ENCODE assay signal across 10 cellular contexts in genomic region chr2:36539631-36540030, GRCh38. TPM values are rescaled to one million over a fixed set of nuclear protein-coding genes. Genes with fewer than 3 reads are reported as not detected.
DNase-seq lines count a peak whose midpoint lies in the region; ATAC-seq and TF ChIP-seq lines count a peak whose summit lies in the region.
"Had no signal": no experiment of that assay in that cellular context is flagged by ENCODE, and none has a peak within 500 bp of the region (broad histone marks: within the 10 kb centered on the region; RNA-seq: fewer than 3 reads in every experiment).

No MANE protein-coding gene starts in this region.

- no peaks in the 10 kb centered on the region for H3K9me2 ChIP-seq in MM.1S (replicated peaks; ENCODE audit: insufficient read depth, low read length)

- H3K4me1 Mint-ChIP-seq in mesothelial cell of epicardium, result no peaks in the 10 kb centered on the region

- TF ChIP-seq POLR2A in transverse colon (IDR thresholded peaks at IDR 0.05), result no peak

- no peaks in the 10 kb centered on the region for H3K27me3 Mint-ChIP-seq in mesothelial cell of epicardium (ENCODE audit: low read depth)

- H3K4me1 ChIP-seq in ACC112 (ENCODE audit: control insufficient read depth, insufficient read depth, low read length, unreplicated experiment) (peaks cover 23% of the 10 kb centered on the region), MM.1S (ENCODE audit: low read length) (peaks cover 16% of the 10 kb centered on the region), transverse colon (no peaks in the 10 kb centered on the region)

- H3K9me3 ChIP-seq in MM.1S (replicated peaks; ENCODE audit: insufficient read depth, low read length), result no peaks in the 10 kb centered on the region
- no peaks in the 10 kb centered on the region for H3K9me3 ChIP-seq in transverse colon
- H3K9me3 ChIP-seq: mucosa of descending colon had no signal

- WGBS in transverse colon (ENCODE audit: low coverage in 1 of 2), 2 donors, result 81 to 89% methylated on average over 3 to 7 of the region's 7 CpGs

- TF ChIP-seq CTCF in MM.1S (IDR thresholded peaks at IDR 0.05; ENCODE audit: low read length), result no peak
- no peak for TF ChIP-seq CTCF in transverse colon (IDR thresholded peaks at IDR 0.05)
- TF ChIP-seq CTCF in mesothelial cell of epicardium (IDR thresholded peaks at IDR 0.05; ENCODE audit: unreplicated experiment), result no peak

- intact Hi-C loops in transverse colon (cut with DNase I; ENCODE audit: low total_unique reads), result no loop called here

- H3K9ac ChIP-seq in MM.1S (ENCODE audit: low read length), result no peak overlapping the region

- no peak overlapping the region for H3K27ac Mint-ChIP-seq in mesothelial cell of epicardium

- no peaks in the 10 kb centered on the region for H4K20me1 ChIP-seq in MM.1S (ENCODE audit: insufficient read depth, low read length)

- ATAC-seq in GM19324 (IDR thresholded peaks at IDR 0.05; ENCODE audit: low FRiP score, unreplicated experiment) (peak; percentile 63), HG02884 (IDR thresholded peaks at IDR 0.05; ENCODE audit: unreplicated experiment) (peak; percentile 64)
- ATAC-seq: mucosa of descending colon had no signal

- peak; percentile 71 for DNase-seq in MM.1S
- DNase-seq in activated gamma-delta T cell (lab: John Stamatoyannopoulos, UW), result no peak
- no peak for DNase-seq in NCI-H69 (lab: John Stamatoyannopoulos, UW)
- no peak for DNase-seq in transverse colon
- DNase-seq in mesothelial cell of epicardium (ENCODE audit: low spot score in 2 of 2, unreplicated experiment in 2 of 2), result no peak
- DNase-seq: KBM-7, mucosa of descending colon had no signal

- H2AFZ ChIP-seq in ACC112 (ENCODE audit: low read length, unreplicated experiment) (no peak overlapping the region), MM.1S (ENCODE audit: low read length) (no peak overlapping the region)

- H3K36me3 ChIP-seq in ACC112 (ENCODE audit: insufficient read depth, low read length) (peaks cover 52% of the 10 kb centered on the region), MM.1S (replicated peaks; ENCODE audit: insufficient read depth, low read length) (no peaks in the 10 kb centered on the region), transverse colon (peaks cover 0 to 4% (median 0%) of the 10 kb centered on the region in 4 donors)

- no peak overlapping the region for H3K4me3 Mint-ChIP-seq in mesothelial cell of epicardium

- H3K4me3 ChIP-seq in ACC112 (ENCODE audit: low read depth, low read length) (no peak overlapping the region), MM.1S (ENCODE audit: low read length) (no peak overlapping the region), transverse colon (no peak overlapping the region)
- H3K4me3 ChIP-seq: mucosa of descending colon had no signal

- peak overlapping the region; percentile 12; the same call in 1 of the 2 replicates for H3K4me2 ChIP-seq in MM.1S (ENCODE audit: low read depth, low read length)

- H3K27me3 ChIP-seq in ACC112 (ENCODE audit: insufficient read depth, low read length), result no peaks in the 10 kb centered on the region
- H3K27me3 ChIP-seq in MM.1S (replicated peaks; ENCODE audit: insufficient read depth, low read length), result no peaks in the 10 kb centered on the region
- H3K27me3 ChIP-seq in transverse colon, result no peaks in the 10 kb centered on the region

- no peaks in the 10 kb centered on the region for H3K9me3 Mint-ChIP-seq in mesothelial cell of epicardium

- peaks cover 7% of the 10 kb centered on the region; the same call in 1 of the 2 replicates for H3F3A ChIP-seq in MM.1S (ENCODE audit: insufficient read depth, low read length)

- in situ Hi-C loops in transverse colon (cut with MboI; ENCODE audit: low pct_ligation_motif_present in 1 of 4, low pct_unique_long_range_greater_than_20kb in 1 of 4, low sequenced_read_pairs in 3 of 4), result no loop called here

- H3K79me2 ChIP-seq in ACC112 (ENCODE audit: control insufficient read depth, insufficient read depth, low read length, unreplicated experiment) (no peaks in the 10 kb centered on the region), MM.1S (ENCODE audit: low read length) (no peaks in the 10 kb centered on the region)

- no peak for TF ChIP-seq EP300 in transverse colon (IDR thresholded peaks at IDR 0.05; ENCODE audit: low read depth)

- H3K27ac ChIP-seq in ACC112 (ENCODE audit: low read depth, low read length) (peak overlapping the region; percentile 66), MM.1S (ENCODE audit: low read length) (no peak overlapping the region; the same call in 1 of the 2 replicates), transverse colon (no peak overlapping the region)

- peaks cover 21% of the 10 kb centered on the region for H3K36me3 Mint-ChIP-seq in mesothelial cell of epicardium

RNA-seq across cellular contexts. Expression of gene FEZ2, which starts 58.3 kb away (rescaled TPM):
- total RNA-seq in transverse colon (10 to 100 TPM; 40.0 to 73.4 (median 47.5) TPM), mesothelial cell of epicardium (60.4 to 64.6 TPM (median 64.5 TPM) in 3 replicates)
